In genomic region chr9:137220317-137221094, GRCh38 we compare ENCODE assay signal across 16 cellular contexts. TPM values are rescaled to one million over a fixed set of nuclear protein-coding genes. Genes with fewer than 3 reads are reported as not detected.
DNase-seq lines count a peak whose midpoint lies in the region; ATAC-seq and TF ChIP-seq lines count a peak whose summit lies in the region.
"Had no signal": no experiment of that assay in that cellular context is flagged by ENCODE, and none has a peak within 500 bp of the region (broad histone marks: within the 10 kb centered on the region; RNA-seq: fewer than 3 reads in every experiment).

No MANE protein-coding gene starts in this region.

- no peak for TF ChIP-seq CTCF in CD4-positive, alpha-beta T cell (IDR thresholded peaks at IDR 0.05)
- TF ChIP-seq CTCF in WTC11 (IDR thresholded peaks at IDR 0.05) (no peak), glutamatergic neuron (IDR thresholded peaks at IDR 0.05; ENCODE audit: partially characterized antibody, unreplicated experiment) (no peak)

- POLR2A ChIA-PET in CD4-positive, alpha-beta T cell (lab: Charles Lee) = interaction anchor here (1.0 kb wide), 1 partner anchor 16 kb away, joined by 4 read pairs; no protein-coding TSS in a partner anchor
- POLR2A ChIA-PET in WTC11 (lab: Charles Lee) = interaction anchor here (0.7 kb wide), 1 partner anchor 46 kb away, joined by 3 read pairs; no protein-coding TSS in a partner anchor

- peaks cover 13% of the 10 kb centered on the region for H3K4me1 Mint-ChIP-seq in CD4-positive, alpha-beta T cell (ENCODE audit: low read depth)
- H3K4me1 Mint-ChIP-seq in WTC11 (peaks cover 4% of the 10 kb centered on the region; the same call in 1 of the 2 replicates), glutamatergic neuron (ENCODE audit: low read depth, unreplicated experiment) (peaks cover 4% of the 10 kb centered on the region)

- CTCF ChIA-PET in CD4-positive, alpha-beta T cell (lab: Charles Lee) = no interaction called here
- CTCF ChIA-PET in WTC11 (lab: Charles Lee) = interaction anchor here (0.6 to 8.9 kb wide), 7 partner anchors 15 to 185 kb away, joined by 3 to 143 read pairs (median 11); partner anchors contain the start of genes SAPCD2 and TPRN

- ATAC-seq in CD4-positive, alpha-beta T cell (ENCODE audit: poor library complexity) = no peak
- ATAC-seq in WTC11 (no peak), HG03039 (IDR thresholded peaks at IDR 0.05; ENCODE audit: unreplicated experiment) (no peak)
- ATAC-seq: left ventricle myocardium superior had no signal

- intact Hi-C loops in CD4-positive, alpha-beta T cell (cut with DNase I, micrococcal nuclease) = loop anchor here in 1 of 2 experiments (5.0 kb wide), 1 partner anchor 433 kb away; no protein-coding TSS in a partner anchor

- peak; percentile 37 for DNase-seq in DMS53 (lab: John Stamatoyannopoulos, UW)
- no peak for DNase-seq in DMS53 treated with DMSO at 0.1 percent for 48 hours (lab: John Stamatoyannopoulos, UW; ENCODE audit: unreplicated experiment)
- DNase-seq in CD4-positive, alpha-beta T cell = no peak
- DNase-seq in WTC11 (ENCODE audit: low spot score) = no peak
- DNase-seq in glutamatergic neuron = no peak
- DNase-seq in hypothalamus (lab: John Stamatoyannopoulos, UW) = no peak
- no peak for DNase-seq in NCI-H82 treated with DMSO at 0.1 percent for 48 hours (lab: John Stamatoyannopoulos, UW; ENCODE audit: unreplicated experiment)
- DNase-seq: 8988T; effector CD4-positive, alpha-beta T cell; left ventricle myocardium superior; NCI-H524; OCI-M1; retina had no signal

- no peak overlapping the region for H3K27ac Mint-ChIP-seq in CD4-positive, alpha-beta T cell
- no peak overlapping the region for H3K27ac Mint-ChIP-seq in WTC11
- H3K27ac Mint-ChIP-seq in glutamatergic neuron (ENCODE audit: unreplicated experiment) = no peak overlapping the region

- H3K27ac ChIP-seq in CD4-positive, alpha-beta T cell (ENCODE audit: low read depth, low read length) = no peak overlapping the region

- H3K36me3 Mint-ChIP-seq in CD4-positive, alpha-beta T cell (ENCODE audit: low read depth) = no peaks in the 10 kb centered on the region
- H3K36me3 Mint-ChIP-seq in WTC11 (0 out of 2 replicates have a peak, but pooled peaks cover 1% of the 10 kb centered on the region), glutamatergic neuron (ENCODE audit: unreplicated experiment) (no peaks in the 10 kb centered on the region)

- no peaks in the 10 kb centered on the region for H3K9me3 ChIP-seq in CD4-positive, alpha-beta T cell (ENCODE audit: control insufficient read depth, low read length)

- H3K9me3 Mint-ChIP-seq in CD4-positive, alpha-beta T cell = no peaks in the 10 kb centered on the region
- H3K9me3 Mint-ChIP-seq in WTC11 (no peaks in the 10 kb centered on the region), glutamatergic neuron (ENCODE audit: unreplicated experiment) (peaks cover 6% of the 10 kb centered on the region)
- H3K9me3 Mint-ChIP-seq: CD14-positive monocyte had no signal

- no peaks in the 10 kb centered on the region for H3K27me3 ChIP-seq in CD4-positive, alpha-beta T cell (ENCODE audit: control insufficient read depth, insufficient read depth, low read length)

- H3K27me3 Mint-ChIP-seq in CD4-positive, alpha-beta T cell = no peaks in the 10 kb centered on the region
- H3K27me3 Mint-ChIP-seq in WTC11 (ENCODE audit: low read depth) (no peaks in the 10 kb centered on the region), glutamatergic neuron (ENCODE audit: unreplicated experiment) (peaks cover 2% of the 10 kb centered on the region)

- H3K4me3 Mint-ChIP-seq in CD4-positive, alpha-beta T cell = peak overlapping the region; percentile 65
- H3K4me3 Mint-ChIP-seq in WTC11 (peak overlapping the region; percentile 18; the same call in 1 of the 2 replicates), glutamatergic neuron (ENCODE audit: unreplicated experiment) (peak overlapping the region; percentile 55)

TF ChIP-seq in WTC11, 78 proteins besides CTCF, POLR2A, EP300 and RAD21:
- TF ChIP-seq MYBL2 (CRISPR knock-in tag; IDR thresholded peaks at IDR 0.05) (no peak), JAZF1 (CRISPR knock-in tag; IDR thresholded peaks at IDR 0.05) (no peak), HMGA2 (CRISPR knock-in tag; IDR thresholded peaks at IDR 0.05) (no peak), ZNF532 (CRISPR knock-in tag; IDR thresholded peaks at IDR 0.05; ENCODE audit: borderline replicate concordance) (no peak), NR1H2 (CRISPR knock-in tag; IDR thresholded peaks at IDR 0.05) (no peak), CREB1 (CRISPR knock-in tag; IDR thresholded peaks at IDR 0.05) (no peak)
- TF ChIP-seq, protein P1, sequence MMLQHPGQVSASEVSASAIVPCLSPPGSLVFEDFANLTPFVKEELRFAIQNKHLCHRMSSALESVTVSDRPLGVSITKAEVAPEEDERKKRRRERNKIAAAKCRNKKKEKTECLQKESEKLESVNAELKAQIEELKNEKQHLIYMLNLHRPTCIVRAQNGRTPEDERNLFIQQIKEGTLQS (CRISPR knock-in tag; conservative IDR thresholded peaks at IDR 0.05) = no peak

RNA-seq across cellular contexts. Expression of gene RNF208, which starts 1.5 kb away (rescaled TPM):
- under 1 TPM; 0.66 to 0.67 TPM for total RNA-seq in CD4-positive, alpha-beta T cell
- total RNA-seq in WTC11 (2021) (13.3 to 14.8 TPM (median 14.3 TPM) in 3 replicates), glutamatergic neuron (ENCODE audit: unreplicated experiment) (24.8 TPM)

RNA-seq across cellular contexts. Expression of gene CYSRT1, which starts 4.5 kb away (rescaled TPM):
- total RNA-seq in CD4-positive, alpha-beta T cell = under 1 TPM; 0.33 to 0.42 TPM
- 2.8 to 3.5 TPM (median 2.9 TPM) in 3 replicates for total RNA-seq in WTC11 (2021)
- total RNA-seq in glutamatergic neuron (ENCODE audit: unreplicated experiment) = 2.1 TPM
- total RNA-seq: left ventricle myocardium superior had no signal

RNA-seq across cellular contexts. Expression of gene RNF224, which starts 6.8 kb away (rescaled TPM):
- under 1 TPM in 1 of 2 experiments, not detected in 1; 0.14 TPM for total RNA-seq in CD4-positive, alpha-beta T cell
- total RNA-seq in WTC11 (2021) (0.32 to 0.59 TPM (median 0.41 TPM) in 3 replicates), glutamatergic neuron (ENCODE audit: unreplicated experiment) (0.39 TPM)
- total RNA-seq: left ventricle myocardium superior had no signal

RNA-seq across cellular contexts. Expression of gene SLC34A3, which starts 10.2 kb away (rescaled TPM):
- total RNA-seq in CD4-positive, alpha-beta T cell = not detected
- total RNA-seq in WTC11 (2021) (0.13 to 0.23 TPM (median 0.14 TPM) in 3 replicates), glutamatergic neuron (ENCODE audit: unreplicated experiment) (not detected)
- total RNA-seq: left ventricle myocardium superior, temporal lobe had no signal

RNA-seq across cellular contexts. Expression of gene NDOR1, which starts 15.0 kb away (rescaled TPM):
- 10 to 100 TPM; 22.8 to 25.3 TPM for total RNA-seq in CD4-positive, alpha-beta T cell
- total RNA-seq in WTC11 (2021) (40.3 to 49.0 TPM (median 43.2 TPM) in 3 replicates), glutamatergic neuron (ENCODE audit: unreplicated experiment) (31.6 TPM)
